12 cellular contexts compared by ENCODE assay signal in genomic region chr21:37371041-37371397, GRCh38. TPM values are rescaled to one million over a fixed set of nuclear protein-coding genes. Genes with fewer than 3 reads are reported as not detected.
DNase-seq lines count a peak whose midpoint lies in the region; ATAC-seq and TF ChIP-seq lines count a peak whose summit lies in the region.
"Had no signal": no experiment of that assay in that cellular context is flagged by ENCODE, and none has a peak within 500 bp of the region (broad histone marks: within the 10 kb centered on the region; RNA-seq: fewer than 3 reads in every experiment).

No MANE protein-coding gene starts in this region.

- no peak for ATAC-seq in GM21381 (IDR thresholded peaks at IDR 0.05; ENCODE audit: unreplicated experiment)
- no peak for ATAC-seq in GM21526 (IDR thresholded peaks at IDR 0.05; ENCODE audit: low FRiP score, unreplicated experiment)
- ATAC-seq in GM21737 (IDR thresholded peaks at IDR 0.05; ENCODE audit: unreplicated experiment) = no peak
- ATAC-seq in GM19324 (IDR thresholded peaks at IDR 0.05; ENCODE audit: low FRiP score, unreplicated experiment) = no peak

- H3K4me3 Mint-ChIP-seq in CD4-positive, alpha-beta memory T cell = peak overlapping the region; percentile 87 to 94 (median 90)

- no peak for TF ChIP-seq RAD21 in neural cell (conservative IDR thresholded peaks at IDR 0.05)

- no peak overlapping the region for H3K4me2 ChIP-seq in neural cell (ENCODE audit: low read length)

- no peak for TF ChIP-seq EP300 in neural cell (conservative IDR thresholded peaks at IDR 0.05; ENCODE audit: poor library complexity, severe bottlenecking)

- no peaks in the 10 kb centered on the region for H3K36me3 ChIP-seq in CD4-positive, alpha-beta memory T cell (ENCODE audit: insufficient read depth, low read length)
- no peaks in the 10 kb centered on the region for H3K36me3 ChIP-seq in brain microvascular endothelial cell (replicated peaks)
- no peaks in the 10 kb centered on the region for H3K36me3 ChIP-seq in neural cell (ENCODE audit: insufficient read depth, low read length)

- H3K27ac ChIP-seq in CD4-positive, alpha-beta memory T cell (ENCODE audit: low read depth, low read length) = peak overlapping the region; percentile 98
- H3K27ac ChIP-seq in brain microvascular endothelial cell (peak overlapping the region; percentile 98), neural cell (ENCODE audit: low read length) (no peak overlapping the region)
- H3K27ac ChIP-seq: SK-N-MC had no signal

- peaks cover 73% of the 10 kb centered on the region for H3K4me1 ChIP-seq in CD4-positive, alpha-beta memory T cell (ENCODE audit: insufficient read depth, low read length)

- peaks cover 82% of the 10 kb centered on the region for H3K79me2 ChIP-seq in neural cell (replicated peaks; ENCODE audit: insufficient read depth, low read length)

- peak overlapping the region in 5 of 7 donors; percentile 37 to 97 (median 84) for H3K27ac Mint-ChIP-seq in CD4-positive, alpha-beta memory T cell

- CTCF ChIA-PET in CD4-positive, alpha-beta memory T cell (lab: Charles Lee; ENCODE audit: partially characterized antibody) = interaction anchor here (1.2 to 1.7 kb wide), 3 partner anchors 11 to 193 kb away, joined by 4 to 6 read pairs (median 5); no protein-coding TSS in a partner anchor

- H3K9ac ChIP-seq in neural cell (ENCODE audit: low read length) = no peak overlapping the region

- no peaks in the 10 kb centered on the region for H3K27me3 ChIP-seq in CD4-positive, alpha-beta memory T cell (ENCODE audit: insufficient read depth, low read length)
- H3K27me3 ChIP-seq in brain microvascular endothelial cell (replicated peaks) (no peaks in the 10 kb centered on the region), neural cell (ENCODE audit: insufficient read depth, low read depth, low read length) (no peaks in the 10 kb centered on the region)

- intact Hi-C loops in CD4-positive, alpha-beta memory T cell (cut with micrococcal nuclease) = loop anchor here (2.0 kb wide), 1 partner anchor 44 kb away; no protein-coding TSS in a partner anchor

- peak overlapping the region; percentile 39 to 51 for H3K4me3 ChIP-seq in CD4-positive, alpha-beta memory T cell (ENCODE audit: low read length in 2 of 2)
- peak overlapping the region; percentile 76 for H3K4me3 ChIP-seq in LNCaP clone FGC (ENCODE audit: low read depth, low read length)
- no peak overlapping the region for H3K4me3 ChIP-seq in brain microvascular endothelial cell (ENCODE audit: low read depth, low read length)
- H3K4me3 ChIP-seq in neural cell (ENCODE audit: low read length) = peak overlapping the region; percentile 69

- peaks cover 0 to 7% (median 2%) of the 10 kb centered on the region in 8 donors for H3K9me3 Mint-ChIP-seq in CD4-positive, alpha-beta memory T cell

- H3K9me2 ChIP-seq in neural cell (ENCODE audit: insufficient read depth, low read length) = no peaks in the 10 kb centered on the region

- TF ChIP-seq CTCF in LNCaP clone FGC (IDR thresholded peaks at IDR 0.05; ENCODE audit: control insufficient read depth, extremely low read depth, insufficient read depth) = no peak
- TF ChIP-seq CTCF in brain microvascular endothelial cell (IDR thresholded peaks at IDR 0.05; ENCODE audit: low read depth, low read length, missing control alignments) = no peak
- no peak for TF ChIP-seq CTCF in neural cell (IDR thresholded peaks at IDR 0.05; ENCODE audit: poor library complexity, severe bottlenecking)

- peaks cover 0 to 1% of the 10 kb centered on the region in 2 donors for H3K27me3 Mint-ChIP-seq in CD4-positive, alpha-beta memory T cell

- H3F3A ChIP-seq in neural cell (ENCODE audit: insufficient read depth, low read length, poor library complexity, severe bottlenecking) = no peaks in the 10 kb centered on the region

- POLR2A ChIA-PET in CD4-positive, alpha-beta memory T cell (lab: Charles Lee; ENCODE audit: partially characterized antibody) = interaction anchor here (1.0 to 3.2 kb wide), 6 partner anchors 15 to 104 kb away, joined by 3 to 13 read pairs (median 4); partner anchors contain the start of gene VPS26C

- peaks cover 56 to 85% (median 65%) of the 10 kb centered on the region in 4 donors for H3K4me1 Mint-ChIP-seq in CD4-positive, alpha-beta memory T cell

- no peak for DNase-seq in CD4-positive, alpha-beta memory T cell
- no peak for DNase-seq in LNCaP clone FGC (ENCODE audit: low read depth)
- DNase-seq in brain microvascular endothelial cell = no peak
- DNase-seq: activated gamma-delta T cell, foreskin melanocyte, nephron progenitor cell had no signal

- H4K20me1 ChIP-seq in neural cell (ENCODE audit: insufficient read depth) = peaks cover 37% of the 10 kb centered on the region

- no peak overlapping the region for H2AFZ ChIP-seq in neural cell (ENCODE audit: low read depth, low read length)

- peaks cover 7 to 23% of the 10 kb centered on the region in 2 donors for H3K36me3 Mint-ChIP-seq in CD4-positive, alpha-beta memory T cell

- in situ Hi-C loops in brain microvascular endothelial cell (cut with HindIII; ENCODE audit: low pct_ligation_motif_present, low sequenced_read_pairs) = no loop called here

- no peaks in the 10 kb centered on the region for H3K9me3 ChIP-seq in CD4-positive, alpha-beta memory T cell (ENCODE audit: control insufficient read depth in 1 of 2, low read length in 2 of 2)
- H3K9me3 ChIP-seq in neural cell (ENCODE audit: low read length) = no peaks in the 10 kb centered on the region

TF ChIP-seq in neural cell, 6 proteins besides CTCF, POLR2A, EP300 and RAD21:
- TF ChIP-seq EZH2 (IDR thresholded peaks at IDR 0.05; ENCODE audit: borderline replicate concordance, insufficient read depth, low read length, poor library complexity, severe bottlenecking) (no peak), TAF1 (IDR thresholded peaks at IDR 0.05; ENCODE audit: low read depth) (no peak), SMC3 (conservative IDR thresholded peaks at IDR 0.05; ENCODE audit: poor library complexity) (no peak), MXI1 (conservative IDR thresholded peaks at IDR 0.05; ENCODE audit: poor library complexity, severe bottlenecking) (no peak), POLR2AphosphoS5 (IDR thresholded peaks at IDR 0.05) (no peak)
- TF ChIP-seq, protein P1, sequence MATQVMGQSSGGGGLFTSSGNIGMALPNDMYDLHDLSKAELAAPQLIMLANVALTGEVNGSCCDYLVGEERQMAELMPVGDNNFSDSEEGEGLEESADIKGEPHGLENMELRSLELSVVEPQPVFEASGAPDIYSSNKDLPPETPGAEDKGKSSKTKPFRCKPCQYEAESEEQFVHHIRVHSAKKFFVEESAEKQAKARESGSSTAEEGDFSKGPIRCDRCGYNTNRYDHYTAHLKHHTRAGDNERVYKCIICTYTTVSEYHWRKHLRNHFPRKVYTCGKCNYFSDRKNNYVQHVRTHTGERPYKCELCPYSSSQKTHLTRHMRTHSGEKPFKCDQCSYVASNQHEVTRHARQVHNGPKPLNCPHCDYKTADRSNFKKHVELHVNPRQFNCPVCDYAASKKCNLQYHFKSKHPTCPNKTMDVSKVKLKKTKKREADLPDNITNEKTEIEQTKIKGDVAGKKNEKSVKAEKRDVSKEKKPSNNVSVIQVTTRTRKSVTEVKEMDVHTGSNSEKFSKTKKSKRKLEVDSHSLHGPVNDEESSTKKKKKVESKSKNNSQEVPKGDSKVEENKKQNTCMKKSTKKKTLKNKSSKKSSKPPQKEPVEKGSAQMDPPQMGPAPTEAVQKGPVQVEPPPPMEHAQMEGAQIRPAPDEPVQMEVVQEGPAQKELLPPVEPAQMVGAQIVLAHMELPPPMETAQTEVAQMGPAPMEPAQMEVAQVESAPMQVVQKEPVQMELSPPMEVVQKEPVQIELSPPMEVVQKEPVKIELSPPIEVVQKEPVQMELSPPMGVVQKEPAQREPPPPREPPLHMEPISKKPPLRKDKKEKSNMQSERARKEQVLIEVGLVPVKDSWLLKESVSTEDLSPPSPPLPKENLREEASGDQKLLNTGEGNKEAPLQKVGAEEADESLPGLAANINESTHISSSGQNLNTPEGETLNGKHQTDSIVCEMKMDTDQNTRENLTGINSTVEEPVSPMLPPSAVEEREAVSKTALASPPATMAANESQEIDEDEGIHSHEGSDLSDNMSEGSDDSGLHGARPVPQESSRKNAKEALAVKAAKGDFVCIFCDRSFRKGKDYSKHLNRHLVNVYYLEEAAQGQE (IDR thresholded peaks at IDR 0.05; ENCODE audit: borderline replicate concordance) = no peak
TF ChIP-seq in neural cell: peak in this region for 0.

RNA-seq across cellular contexts. Expression of gene DYRK1A, which starts 4.4 kb away (rescaled TPM):
- 100 to 1,000 TPM; 126 to 130 TPM for total RNA-seq in CD4-positive, alpha-beta memory T cell
- 1 to 10 TPM; 1.4 to 4.2 TPM for polyA plus RNA-seq in CD4-positive, alpha-beta memory T cell
- polyA plus RNA-seq in neural cell = 87.7 and 94.8 TPM in 2 replicates
- 211 and 221 TPM in 2 replicates for polyA minus RNA-seq in neural cell

Comparison
In these comparisons a context has a peak if more than half of its experiments do, and no peak if none do; other contexts are left out.
1. RNA of gene DYRK1A, which starts 4.4 kb away (polyA plus RNA-seq): 87.7 to 94.8 TPM in neural cell; 1.4 to 4.2 TPM in CD4-positive, alpha-beta memory T cell; every median in the first group is over 10 times any median in the second.